In genomic region chr2:39563572-39563971, GRCh38 we compare ENCODE assay signal across 33 cellular contexts.
"Had no signal": no experiment of that assay in that cellular context is flagged by ENCODE, and none has a peak within 500 bp of the region (broad histone marks: within the 10 kb centered on the region; RNA-seq: fewer than 3 reads in every experiment).

No MANE protein-coding gene starts in this region.

- H3K27ac ChIP-seq: adrenal gland, body of pancreas, breast epithelium, Peyer's patch had no signal

- FAIRE-seq: astrocyte had no signal

- H3K4me3 ChIP-seq: adrenal gland, body of pancreas, breast epithelium, MG63, Peyer's patch had no signal

- DNase-seq: activated CD4-positive, alpha-beta T cell treated with anti-CD3 and anti-CD28 coated beads, Interleukin-2, amount 10 ng/mL, durations not matched to agents 24 days and 14 days; activated CD4-positive, alpha-beta T cell treated with anti-CD3 and anti-CD28 coated beads, Interleukin-2, amount 50 U/mL, for 4 hours; activated CD8-positive, alpha-beta T cell treated with anti-CD3 and anti-CD28 coated beads, Interleukin-2, amount 10 ng/mL, durations not matched to agents 7 days and 5 days; activated gamma-delta T cell; activated naive CD4-positive, alpha-beta T cell treated with Interleukin-2 at 50 U/mL for 16 hours; activated naive CD8-positive, alpha-beta T cell treated with anti-CD3 and anti-CD28 coated beads, Interleukin-2, amount 10 ng/mL, durations not matched to agents 7 days and 5 days; activated T-cell treated with anti-CD3 and anti-CD28 coated beads, Interleukin-2, amount 50 U/mL, for 24 hours; adrenal gland; body of pancreas; Kasumi-1; KBM-7; MG63; NCI-H1048; NCI-H1105 treated with DMSO at 0.1 percent for 48 hours; NCI-H1436; NCI-H1694; NCI-H1930; NCI-H2081 treated with DMSO at 0.1 percent for 48 hours; NCI-H226; NCI-H446 treated with DMSO at 0.1 percent for 48 hours; NCI-H524; NCI-H69; NCI-H82; PC-3; Peyer's patch; RPMI8226; SW 1271; T-helper 1 cell; T-helper 2 cell; T-helper 9 cell had no signal

- H3K36me3 ChIP-seq: adrenal gland, breast epithelium, MG63, Peyer's patch had no signal

- H3K9me3 ChIP-seq: body of pancreas had no signal

- ATAC-seq: activated CD8-positive, alpha-beta T cell treated with anti-CD3 and anti-CD28 coated beads, Interleukin-2, amount 10 ng/mL, durations not matched to agents 7 days and 5 days; body of pancreas; PC-3; Right ventricle myocardium inferior had no signal

- H3K27me3 ChIP-seq: adrenal gland, body of pancreas, breast epithelium, MG63, Peyer's patch had no signal

- H3K4me1 ChIP-seq: breast epithelium had no signal
